2 cellular contexts compared by ENCODE assay signal in the genomic region with DNA sequence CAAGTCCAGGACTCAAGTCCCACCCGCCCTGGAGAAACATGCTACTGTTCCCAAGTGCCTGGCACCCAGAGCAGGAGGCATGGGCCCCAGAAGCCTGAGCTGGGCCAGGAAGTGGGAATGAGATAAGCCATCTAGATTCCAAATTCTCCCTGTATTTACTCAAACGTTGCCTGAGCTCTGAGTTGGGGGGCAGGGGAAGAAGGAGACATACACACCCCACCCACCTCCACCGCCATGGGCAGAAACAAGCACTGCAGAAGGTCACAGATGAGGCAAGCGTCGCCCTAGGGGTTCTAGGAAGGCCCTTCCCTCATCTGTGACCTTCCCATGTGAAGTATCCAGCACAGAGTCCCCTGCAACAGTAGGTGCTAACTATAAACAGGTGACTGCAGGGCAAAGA.
TF ChIP-seq lines count a peak whose summit lies in the region.

No MANE protein-coding gene starts in this region.

TF ChIP-seq in HEK293, 187 proteins besides CTCF, POLR2A, EP300 and RAD21:
- 0 out of 2 replicates have a peak, but pooled peaks have one; percentile 1 for TF ChIP-seq ZXDB (tag by site-specific recombination; IDR thresholded peaks at IDR 0.05)
- no peak for TF ChIP-seq ZNF654 (tag by site-specific recombination; IDR thresholded peaks at IDR 0.05; ENCODE audit: low read depth)
- TF ChIP-seq ZNF132 (tag by site-specific recombination; IDR thresholded peaks at IDR 0.05; ENCODE audit: borderline replicate concordance): no peak

TF ChIP-seq in K562, 482 proteins besides CTCF, POLR2A, EP300 and RAD21:
- TF ChIP-seq ZNF589 (CRISPR knock-in tag; IDR thresholded peaks at IDR 0.05; ENCODE audit: low read depth) (0 out of 2 replicates have a peak, but pooled peaks have one; percentile 17), RUNX1 (IDR thresholded peaks at IDR 0.05; ENCODE audit: low read depth) (no peak)
